Comparison of ENCODE assay signal across 16 cellular contexts in the genomic region with DNA sequence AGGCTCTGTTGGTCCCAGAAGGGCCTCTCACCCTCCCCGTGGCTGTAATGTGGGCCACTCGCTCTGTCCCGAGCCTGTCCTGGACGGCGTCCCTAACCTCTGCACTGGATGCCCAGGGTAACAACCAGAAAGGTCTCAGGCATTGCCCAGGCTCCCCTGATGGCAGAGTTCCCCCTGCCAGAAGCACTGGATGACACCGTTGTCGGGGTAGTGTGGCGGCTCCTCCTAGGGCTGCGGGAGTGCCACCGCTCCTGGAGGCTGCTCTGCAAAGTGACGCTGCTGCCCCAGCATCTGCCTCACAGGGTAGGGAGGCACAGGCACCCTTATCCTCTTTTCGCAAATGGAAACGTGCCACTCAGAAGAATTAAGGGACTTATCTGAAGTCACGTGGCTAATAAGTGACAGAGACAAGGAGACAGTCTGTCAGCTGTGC. TPM values are rescaled to one million over a fixed set of nuclear protein-coding genes. Genes with fewer than 3 reads are reported as not detected.
A peak's percentile ranks its signal among the peaks of the same experiment; 100 is the strongest.
DNase-seq lines count a peak whose midpoint lies in the region; ATAC-seq and TF ChIP-seq lines count a peak whose summit lies in the region.
"Had no signal": no experiment of that assay in that cellular context is flagged by ENCODE, and none has a peak within 500 bp of the region (broad histone marks: within the 10 kb centered on the region; RNA-seq: fewer than 3 reads in every experiment).

No MANE protein-coding gene starts in this region.

- H3K18ac ChIP-seq in neuronal stem cell (ENCODE audit: low read length), result peak overlapping the region; percentile 53

- no peaks in the 10 kb centered on the region for H3K9me3 Mint-ChIP-seq in activated CD4-positive, alpha-beta T cell treated with anti-CD3 and anti-CD28 coated beads, Interleukin-2, amount 10 ng/mL, durations not matched to agents 24 days and 14 days
- H3K9me3 Mint-ChIP-seq: activated naive CD4-positive, alpha-beta T cell treated with anti-CD3 and anti-CD28 coated beads, Interleukin-2, amount 10 ng/mL, durations not matched to agents 7 days and 5 days had no signal

- no peak for TF ChIP-seq POLR2A in HCT116 (IDR thresholded peaks at IDR 0.05; ENCODE audit: borderline replicate concordance, extremely low read depth, insufficient read depth, insufficient read length)

- peaks cover 74% of the 10 kb centered on the region for H3K36me3 Mint-ChIP-seq in activated CD4-positive, alpha-beta T cell treated with anti-CD3 and anti-CD28 coated beads, Interleukin-2, amount 10 ng/mL, durations not matched to agents 24 days and 14 days (ENCODE audit: low read depth)

- POLR2A ChIA-PET in HCT116 (lab: Charles Lee), result no interaction called here

- ATAC-seq in HCT116, result 0 out of 2 replicates have a peak, but pooled peaks have one; percentile 21
- peak; percentile 16; the same call in 2 of the 3 replicates for ATAC-seq in SK-N-SH treated with all-trans-retinoic acid at 6 μM for 48 hours
- ATAC-seq in GM18907 (IDR thresholded peaks at IDR 0.05; ENCODE audit: unreplicated experiment), result no peak
- ATAC-seq in HG02588 (IDR thresholded peaks at IDR 0.05; ENCODE audit: unreplicated experiment), result no peak
- no peak for ATAC-seq in GM21786 (IDR thresholded peaks at IDR 0.05; ENCODE audit: unreplicated experiment)

- peaks cover 33 to 34% of the 10 kb centered on the region in 2 experiments for H3K36me3 ChIP-seq in HCT116 (ENCODE audit: control insufficient read depth in 1 of 2, insufficient read depth in 2 of 2, low read length in 2 of 2)
- H3K36me3 ChIP-seq in right atrium auricular region, result peaks cover 86% of the 10 kb centered on the region
- peaks cover 18 to 98% of the 10 kb centered on the region in 2 donors for H3K36me3 ChIP-seq in neuronal stem cell (replicated peaks in 1 of 2; ENCODE audit: control insufficient read depth in 2 of 2, insufficient read depth in 2 of 2, low read length in 2 of 2)

- DNase-seq in HCT116 (ENCODE audit: low read depth, low spot score) (no peak), right atrium auricular region (ENCODE audit: low spot score) (no peak), neuronal stem cell (ENCODE audit: low spot score) (no peak)
- no peak for DNase-seq in activated CD4-positive, alpha-beta T cell treated with anti-CD3 and anti-CD28 coated beads, Interleukin-2, amount 10 ng/mL, durations not matched to agents 24 days and 14 days
- DNase-seq: activated naive CD4-positive, alpha-beta T cell treated with anti-CD3 and anti-CD28 coated beads, Interleukin-2, amount 10 ng/mL, durations not matched to agents 7 days and 5 days; brain microvascular endothelial cell; DMS79; MG63; NCI-H1930; NCI-H748 treated with DMSO at 0.1 percent for 48 hours had no signal

- CTCF ChIA-PET in HCT116 (lab: Charles Lee), result no interaction called here

- no peak overlapping the region for H2BK5ac ChIP-seq in neuronal stem cell (ENCODE audit: low read length)

- no peak overlapping the region for H2AK5ac ChIP-seq in neuronal stem cell (ENCODE audit: low read depth, low read length)

- H3K4me3 ChIP-seq in HCT116 (replicated peaks in 1 of 2; ENCODE audit: low read depth in 1 of 2, low read length in 2 of 2), result no peak overlapping the region
- no peak overlapping the region for H3K4me3 ChIP-seq in right atrium auricular region
- no peak overlapping the region for H3K4me3 ChIP-seq in neuronal stem cell (ENCODE audit: low read length in 2 of 2)
- H3K4me3 ChIP-seq: BLaER1, MG63, suprapubic skin had no signal

- no peak overlapping the region for H4K8ac ChIP-seq in neuronal stem cell (ENCODE audit: low read depth, low read length)

- TF ChIP-seq RAD21 in HCT116 (IDR thresholded peaks at IDR 0.05; ENCODE audit: low read depth), result no peak

- H4K20me1 ChIP-seq in HCT116 (ENCODE audit: insufficient read depth), result no peaks in the 10 kb centered on the region

- H3K9me2 ChIP-seq in HCT116 (ENCODE audit: insufficient read depth), result no peaks in the 10 kb centered on the region

- H3K27me3 Mint-ChIP-seq in activated CD4-positive, alpha-beta T cell treated with anti-CD3 and anti-CD28 coated beads, Interleukin-2, amount 10 ng/mL, durations not matched to agents 24 days and 14 days, result no peaks in the 10 kb centered on the region
- H3K27me3 Mint-ChIP-seq: activated naive CD4-positive, alpha-beta T cell treated with anti-CD3 and anti-CD28 coated beads, Interleukin-2, amount 10 ng/mL, durations not matched to agents 7 days and 5 days had no signal

- no peak overlapping the region for H3K27ac Mint-ChIP-seq in activated CD4-positive, alpha-beta T cell treated with anti-CD3 and anti-CD28 coated beads, Interleukin-2, amount 10 ng/mL, durations not matched to agents 24 days and 14 days

- H2AFZ ChIP-seq in HCT116 (ENCODE audit: low read depth, low read length, poor library complexity, severe bottlenecking) (no peak overlapping the region), neuronal stem cell (ENCODE audit: low read length) (no peak overlapping the region)

- H3K9ac ChIP-seq in HCT116 (ENCODE audit: low read length) (no peak overlapping the region), neuronal stem cell (ENCODE audit: low read depth, low read length, poor library complexity) (no peak overlapping the region)
- H3K9ac ChIP-seq: BLaER1 had no signal

- peak overlapping the region; percentile 36 for H3K23ac ChIP-seq in neuronal stem cell (ENCODE audit: low read depth, low read length, poor library complexity)

- TF ChIP-seq CTCF in HCT116 (IDR thresholded peaks at IDR 0.05 in 2 of 3, conservative IDR thresholded peaks at IDR 0.05 in 1 of 3; ENCODE audit: borderline replicate concordance in 1 of 3, insufficient read depth in 1 of 3, low read depth in 2 of 3, low read length in 2 of 3), result no peak
- TF ChIP-seq CTCF in right atrium auricular region (IDR thresholded peaks at IDR 0.05), result no peak

- no peaks in the 10 kb centered on the region for H3K4me1 ChIP-seq in HCT116 (ENCODE audit: control insufficient read depth in 1 of 2, insufficient read depth in 2 of 2, low read length in 2 of 2)
- H3K4me1 ChIP-seq in right atrium auricular region, result peaks cover 0 to 14% of the 10 kb centered on the region in 2 donors
- no peaks in the 10 kb centered on the region for H3K4me1 ChIP-seq in neuronal stem cell (ENCODE audit: control insufficient read depth in 2 of 2, insufficient read depth in 1 of 2, low read depth in 1 of 2, low read length in 2 of 2)
- H3K4me1 ChIP-seq: suprapubic skin had no signal

- H3K4me2 ChIP-seq in HCT116 (ENCODE audit: low read length) (no peak overlapping the region), neuronal stem cell (ENCODE audit: insufficient read depth, low read length, poor library complexity, severe bottlenecking) (no peak overlapping the region)
- H3K4me2 ChIP-seq: BLaER1 had no signal

- H2BK120ac ChIP-seq in neuronal stem cell (ENCODE audit: low read depth, low read length), result no peak overlapping the region

- no peak overlapping the region for H2BK15ac ChIP-seq in neuronal stem cell (ENCODE audit: low read length)

- H3K27me3 ChIP-seq in HCT116 (ENCODE audit: insufficient read depth, low read length) (no peaks in the 10 kb centered on the region), right atrium auricular region (no peaks in the 10 kb centered on the region), neuronal stem cell (ENCODE audit: control insufficient read depth in 3 of 3, insufficient read depth in 3 of 3, low read depth in 1 of 3, low read length in 3 of 3) (no peaks in the 10 kb centered on the region)
- H3K27me3 ChIP-seq: BLaER1, brain microvascular endothelial cell, MG63, suprapubic skin had no signal

- H2BK12ac ChIP-seq in neuronal stem cell (ENCODE audit: low read length), result no peak overlapping the region

- WGBS in neuronal stem cell (ENCODE audit: extremely low coverage in 2 of 2, insufficient read length in 2 of 2, insufficient replicate concordance in 1 of 2), 2 donors, result no CpG with 5 or more reads among the region's 14 CpGs

- H4K91ac ChIP-seq in neuronal stem cell (ENCODE audit: low read depth, low read length, poor library complexity), result no peak overlapping the region

- intact Hi-C loops in HCT116 (cut with micrococcal nuclease), result no loop called here
- intact Hi-C loops in activated CD4-positive, alpha-beta T cell treated with anti-CD3 and anti-CD28 coated beads, Interleukin-2, amount 10 ng/mL, durations not matched to agents 24 days and 14 days (cut with micrococcal nuclease), result no loop called here

- no peaks in the 10 kb centered on the region for H3K79me2 ChIP-seq in HCT116 (ENCODE audit: insufficient read depth, low read length)

- no peak overlapping the region for H3K14ac ChIP-seq in neuronal stem cell (ENCODE audit: low read length)

- no peak overlapping the region for H3K4me3 Mint-ChIP-seq in activated CD4-positive, alpha-beta T cell treated with anti-CD3 and anti-CD28 coated beads, Interleukin-2, amount 10 ng/mL, durations not matched to agents 24 days and 14 days
- H3K4me3 Mint-ChIP-seq: activated naive CD4-positive, alpha-beta T cell treated with anti-CD3 and anti-CD28 coated beads, Interleukin-2, amount 10 ng/mL, durations not matched to agents 7 days and 5 days had no signal

- H3K4ac ChIP-seq in neuronal stem cell (ENCODE audit: low read length), result no peak overlapping the region

- peaks cover 6% of the 10 kb centered on the region for H3K79me1 ChIP-seq in neuronal stem cell (ENCODE audit: low read depth, low read length)

- H3K27ac ChIP-seq in HCT116 (ENCODE audit: low read depth, low read length), result no peak overlapping the region
- peak overlapping the region; percentile 6 to 62 for H3K27ac ChIP-seq in right atrium auricular region
- no peak overlapping the region for H3K27ac ChIP-seq in neuronal stem cell (replicated peaks; ENCODE audit: low read length)
- H3K27ac ChIP-seq: BLaER1, brain microvascular endothelial cell, suprapubic skin had no signal

- peaks cover 6% of the 10 kb centered on the region for H3K4me1 Mint-ChIP-seq in activated CD4-positive, alpha-beta T cell treated with anti-CD3 and anti-CD28 coated beads, Interleukin-2, amount 10 ng/mL, durations not matched to agents 24 days and 14 days
- H3K4me1 Mint-ChIP-seq: activated naive CD4-positive, alpha-beta T cell treated with anti-CD3 and anti-CD28 coated beads, Interleukin-2, amount 10 ng/mL, durations not matched to agents 7 days and 5 days had no signal

- no TSS peak for BruUV-seq in HCT116 (replicated peaks; lab: Mats Ljungman, UMichigan)

- RAD21 ChIA-PET in HCT116 (lab: Charles Lee; ENCODE audit: low non-redundant PET in 1 of 2, low total read pairs in 2 of 2, uncharacterized antibody in 2 of 2, unreplicated experiment in 2 of 2), result no interaction called here

- H3K9me3 ChIP-seq in HCT116 (ENCODE audit: control insufficient read depth in 1 of 2, insufficient read depth in 1 of 2, low read depth in 1 of 2, low read length in 2 of 2) (no peaks in the 10 kb centered on the region), right atrium auricular region (no peaks in the 10 kb centered on the region), neuronal stem cell (replicated peaks in 1 of 2; ENCODE audit: control insufficient read depth in 2 of 2, insufficient read depth in 1 of 2, low read depth in 1 of 2, low read length in 2 of 2) (no peaks in the 10 kb centered on the region)
- H3K9me3 ChIP-seq: BLaER1, MG63, suprapubic skin had no signal

RNA-seq across cellular contexts. Expression of a gene that starts 32.0 kb away (rescaled TPM):
- total RNA-seq in HCT116 (2021; ENCODE audit: unreplicated experiment) (21.5 TPM), right atrium auricular region (10 to 100 TPM; 20.8 to 26.8 TPM)
- polyA plus RNA-seq in HCT116 (2012), result 9.8 and 13.2 TPM in 2 replicates
- 22.1 TPM for polyA plus RNA-seq in neuronal stem cell (2013, experiment 1 of 2)
- 22.6 TPM for polyA plus RNA-seq in neuronal stem cell (2013, experiment 2 of 2)
- total RNA-seq in activated CD4-positive, alpha-beta T cell treated with anti-CD3 and anti-CD28 coated beads, Interleukin-2, amount 10 ng/mL, durations not matched to agents 24 days and 14 days, result 40.3 and 41.1 TPM in 2 replicates

Comparison
In these comparisons a context has a peak if more than half of its experiments do, and no peak if none do; other contexts are left out.
1. ATAC-seq: peak in HCT116 (single experiment) and SK-N-SH treated with all-trans-retinoic acid at 6 μM for 48 hours (single experiment); none in GM18907 (single experiment), HG02588 (single experiment) and GM21786 (single experiment).
2. H3K27ac ChIP-seq: peak in right atrium auricular region (2 of 2); none in HCT116 (single experiment) and neuronal stem cell (single experiment).